8 cellular contexts compared by ENCODE assay signal in genomic region chr17:49315551-49315951, GRCh38. TPM values are rescaled to one million over a fixed set of nuclear protein-coding genes. Genes with fewer than 3 reads are reported as not detected.
DNase-seq lines count a peak whose midpoint lies in the region; TF ChIP-seq lines count a peak whose summit lies in the region.

No MANE protein-coding gene starts in this region.

- no peaks in the 10 kb centered on the region for H3K9me3 Mint-ChIP-seq in neural crest cell
- H3K9me3 Mint-ChIP-seq in stimulated activated naive CD8-positive, alpha-beta T cell treated with anti-CD3 and anti-CD28 coated beads, Interleukin-15, Interleukin-2, amounts not matched to agents 100 ng/mL and 50 ng/mL, for 24 hours, result no peaks in the 10 kb centered on the region

- H3K36me3 ChIP-seq in KMS-11 (ENCODE audit: insufficient read depth), result no peaks in the 10 kb centered on the region

- H3K27ac ChIP-seq in KMS-11, result peak overlapping the region; percentile 5; the same call in 1 of the 2 replicates

- no peaks in the 10 kb centered on the region for H4K20me1 ChIP-seq in KMS-11 (ENCODE audit: insufficient read depth)

- H3K4me3 Mint-ChIP-seq in neural crest cell, result no peak overlapping the region
- peak overlapping the region; percentile 63 for H3K4me3 Mint-ChIP-seq in stimulated activated naive CD8-positive, alpha-beta T cell treated with anti-CD3 and anti-CD28 coated beads, Interleukin-15, Interleukin-2, amounts not matched to agents 100 ng/mL and 50 ng/mL, for 24 hours

- H3K27me3 ChIP-seq in KMS-11 (ENCODE audit: insufficient read depth, low read depth), result no peaks in the 10 kb centered on the region

- H3K27ac Mint-ChIP-seq in neural crest cell (ENCODE audit: unreplicated experiment), result no peak overlapping the region
- peak overlapping the region; percentile 61 for H3K27ac Mint-ChIP-seq in stimulated activated naive CD8-positive, alpha-beta T cell treated with anti-CD3 and anti-CD28 coated beads, Interleukin-15, Interleukin-2, amounts not matched to agents 100 ng/mL and 50 ng/mL, for 24 hours

- H3K9ac ChIP-seq in KMS-11, result no peak overlapping the region

- H2AFZ ChIP-seq in KMS-11 (ENCODE audit: low read depth), result no peak overlapping the region

- H3K27me3 Mint-ChIP-seq in neural crest cell (ENCODE audit: low read depth), result no peaks in the 10 kb centered on the region
- H3K27me3 Mint-ChIP-seq in stimulated activated naive CD8-positive, alpha-beta T cell treated with anti-CD3 and anti-CD28 coated beads, Interleukin-15, Interleukin-2, amounts not matched to agents 100 ng/mL and 50 ng/mL, for 24 hours, result no peaks in the 10 kb centered on the region

- TF ChIP-seq CTCF in KMS-11 (conservative IDR thresholded peaks at IDR 0.05; ENCODE audit: low read depth, low read length), result peak; percentile 92
- TF ChIP-seq CTCF in neural crest cell (conservative IDR thresholded peaks at IDR 0.05), result peak; percentile 87

- H3K79me2 ChIP-seq in KMS-11 (ENCODE audit: insufficient read depth, low read depth), result no peaks in the 10 kb centered on the region; the same call in 1 of the 2 replicates

- H3K4me2 ChIP-seq in KMS-11, result peak overlapping the region; percentile 34; the same call in 1 of the 2 replicates

- peaks cover 10% of the 10 kb centered on the region for H3K4me1 ChIP-seq in KMS-11 (ENCODE audit: low read depth, poor library complexity, severe bottlenecking)

- DNase-seq in NCI-H524 (lab: John Stamatoyannopoulos, UW), result peak; percentile 19 to 71
- DNase-seq in NCI-H524 treated with DMSO at 0.1 percent for 48 hours (lab: John Stamatoyannopoulos, UW), result no peak
- DNase-seq in RPMI8226, result peak; percentile 64
- peak; percentile 48 to 59 for DNase-seq in activated T-helper 1 cell treated with anti-CD3 and anti-CD28 coated beads, Interleukin-2, amount 50 U/mL, for 16 hours (ENCODE audit: low read depth in 1 of 2, low spot score in 1 of 2)
- DNase-seq in fibroblast of peridontal ligament (ENCODE audit: extremely low read depth), result peak; percentile 93
- peak; percentile 58 for DNase-seq in neural crest cell (ENCODE audit: low read depth, low spot score)

- peaks cover 15% of the 10 kb centered on the region for H3K4me1 Mint-ChIP-seq in neural crest cell
- H3K4me1 Mint-ChIP-seq in stimulated activated naive CD8-positive, alpha-beta T cell treated with anti-CD3 and anti-CD28 coated beads, Interleukin-15, Interleukin-2, amounts not matched to agents 100 ng/mL and 50 ng/mL, for 24 hours (ENCODE audit: low read depth), result peaks cover 25% of the 10 kb centered on the region

- H3K4me3 ChIP-seq in KMS-11 (IDR thresholded peaks at IDR 0.05; ENCODE audit: insufficient read depth, low read depth, low read length), result no peak overlapping the region

- H3K36me3 Mint-ChIP-seq in neural crest cell (ENCODE audit: low read depth), result no peaks in the 10 kb centered on the region
- no peaks in the 10 kb centered on the region for H3K36me3 Mint-ChIP-seq in stimulated activated naive CD8-positive, alpha-beta T cell treated with anti-CD3 and anti-CD28 coated beads, Interleukin-15, Interleukin-2, amounts not matched to agents 100 ng/mL and 50 ng/mL, for 24 hours (ENCODE audit: low read depth)

RNA-seq across cellular contexts. Expression of gene ZNF652, which starts 46.5 kb away (rescaled TPM):
- 42.1 and 44.1 TPM in 2 replicates for total RNA-seq in neural crest cell
